In the genomic region with DNA sequence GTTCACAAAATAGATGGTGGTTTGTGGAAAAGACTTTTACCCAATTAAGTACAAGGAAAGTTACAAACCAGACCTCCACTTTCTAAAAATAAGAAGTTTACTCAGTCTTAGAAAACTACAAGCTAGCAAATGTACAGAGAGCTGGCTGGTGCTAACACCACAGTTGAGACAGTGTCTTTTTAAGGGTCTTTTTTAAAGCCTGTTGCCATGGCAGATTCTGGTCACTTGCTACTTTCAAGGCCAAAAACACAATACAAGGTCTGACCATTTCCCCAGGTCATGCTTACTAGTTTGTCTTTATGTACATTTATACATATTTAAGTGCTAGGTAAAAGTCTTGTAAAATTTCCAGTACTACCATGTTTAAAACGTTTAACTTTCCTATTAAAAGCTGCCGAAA, we compare ENCODE assay signal across 8 cellular contexts. TPM values are rescaled to one million over a fixed set of nuclear protein-coding genes. Genes with fewer than 3 reads are reported as not detected.
DNase-seq lines count a peak whose midpoint lies in the region; ATAC-seq and TF ChIP-seq lines count a peak whose summit lies in the region.

No MANE protein-coding gene starts in this region.

- H3K4me1 ChIP-seq in mononuclear cell (ENCODE audit: insufficient read depth, low read length) (peaks cover 24% of the 10 kb centered on the region), aorta (ENCODE audit: control insufficient read depth in 1 of 2, insufficient read depth in 2 of 2, low read length in 2 of 2) (no peaks in the 10 kb centered on the region)

- DNase-seq in stimulated activated naive CD8-positive, alpha-beta T cell treated with anti-CD3 and anti-CD28 coated beads, Interleukin-15, Interleukin-2, amounts not matched to agents 100 U/mL and 50 U/mL, for 24 hours: no peak
- no peak for DNase-seq in brain microvascular endothelial cell
- no peak for DNase-seq in aorta
- no peak for DNase-seq in activated gamma-delta T cell (lab: John Stamatoyannopoulos, UW)
- DNase-seq in NCI-H1436 treated with DMSO at 0.1 percent for 48 hours (lab: John Stamatoyannopoulos, UW): no peak
- no peak for DNase-seq in NCI-H2196 treated with DMSO at 0.1 percent for 48 hours (lab: John Stamatoyannopoulos, UW; ENCODE audit: unreplicated experiment)

- H3K9me3 Mint-ChIP-seq in stimulated activated naive CD8-positive, alpha-beta T cell treated with anti-CD3 and anti-CD28 coated beads, Interleukin-15, Interleukin-2, amounts not matched to agents 100 ng/mL and 50 ng/mL, for 24 hours: no peaks in the 10 kb centered on the region

- TF ChIP-seq CTCF in brain microvascular endothelial cell (IDR thresholded peaks at IDR 0.05; ENCODE audit: low read depth, low read length, missing control alignments): no peak

- peaks cover 63% of the 10 kb centered on the region for H3K36me3 Mint-ChIP-seq in stimulated activated naive CD8-positive, alpha-beta T cell treated with anti-CD3 and anti-CD28 coated beads, Interleukin-15, Interleukin-2, amounts not matched to agents 100 ng/mL and 50 ng/mL, for 24 hours (ENCODE audit: low read depth)

- no peaks in the 10 kb centered on the region for H3K9me3 ChIP-seq in mononuclear cell (ENCODE audit: low read depth, low read length)
- H3K9me3 ChIP-seq in aorta (ENCODE audit: control insufficient read depth, low read length): no peaks in the 10 kb centered on the region

- peaks cover 34% of the 10 kb centered on the region for H3K4me1 Mint-ChIP-seq in stimulated activated naive CD8-positive, alpha-beta T cell treated with anti-CD3 and anti-CD28 coated beads, Interleukin-15, Interleukin-2, amounts not matched to agents 100 ng/mL and 50 ng/mL, for 24 hours (ENCODE audit: low read depth)

- peak overlapping the region; percentile 93 for H3K27ac Mint-ChIP-seq in stimulated activated naive CD8-positive, alpha-beta T cell treated with anti-CD3 and anti-CD28 coated beads, Interleukin-15, Interleukin-2, amounts not matched to agents 100 ng/mL and 50 ng/mL, for 24 hours

- WGBS in aorta, 2 donors: 7% methylated on average over 2 of the region's 2 CpGs

- peak overlapping the region; percentile 100 for H3K4me3 Mint-ChIP-seq in stimulated activated naive CD8-positive, alpha-beta T cell treated with anti-CD3 and anti-CD28 coated beads, Interleukin-15, Interleukin-2, amounts not matched to agents 100 ng/mL and 50 ng/mL, for 24 hours

- H3K27me3 ChIP-seq in brain microvascular endothelial cell (replicated peaks) (no peaks in the 10 kb centered on the region), mononuclear cell (ENCODE audit: insufficient read depth, low read length) (no peaks in the 10 kb centered on the region), aorta (ENCODE audit: control insufficient read depth in 1 of 2, insufficient read depth in 2 of 2, low read length in 1 of 2) (no peaks in the 10 kb centered on the region)

- in situ Hi-C loops in brain microvascular endothelial cell (cut with HindIII; ENCODE audit: low pct_ligation_motif_present, low sequenced_read_pairs): no loop called here

- H3K27ac ChIP-seq in brain microvascular endothelial cell (peak overlapping the region; percentile 83), aorta (ENCODE audit: low read depth in 1 of 2, low read length in 2 of 2) (no peak overlapping the region)

- intact Hi-C loops in aorta (cut with DNase I): loop anchor here (5.0 to 10.0 kb wide), 7 partner anchors 81 to 761 kb away; no protein-coding TSS in a partner anchor

- no peak for ATAC-seq in stimulated activated naive CD8-positive, alpha-beta T cell treated with anti-CD3 and anti-CD28 coated beads, Interleukin-15, Interleukin-2, amounts not matched to agents 100 U/mL and 50 U/mL, for 24 hours
- ATAC-seq in aorta (ENCODE audit: low FRiP score): no peak

- H3K4me3 ChIP-seq in brain microvascular endothelial cell (ENCODE audit: low read depth, low read length) (peak overlapping the region; percentile 93), mononuclear cell (ENCODE audit: low read length) (peak overlapping the region; percentile 96), aorta (ENCODE audit: low read length in 2 of 2) (peak overlapping the region; percentile 98)

- H3K27me3 Mint-ChIP-seq in stimulated activated naive CD8-positive, alpha-beta T cell treated with anti-CD3 and anti-CD28 coated beads, Interleukin-15, Interleukin-2, amounts not matched to agents 100 ng/mL and 50 ng/mL, for 24 hours: no peaks in the 10 kb centered on the region

- H3K36me3 ChIP-seq in brain microvascular endothelial cell (replicated peaks) (peaks cover 11% of the 10 kb centered on the region), aorta (ENCODE audit: control insufficient read depth in 1 of 2, insufficient read depth in 2 of 2, low read length in 1 of 2) (no peaks in the 10 kb centered on the region)

RNA-seq across cellular contexts. Expression of a gene that starts 2.4 kb away (rescaled TPM):
- total RNA-seq in mononuclear cell: 539 TPM
- total RNA-seq in aorta: 10 to 100 TPM; 81.0 to 86.9 TPM
- polyA plus RNA-seq in aorta: 10 to 100 TPM; 25.7 to 46.1 TPM
